1 cellular context compared by ENCODE assay signal in the genomic region with DNA sequence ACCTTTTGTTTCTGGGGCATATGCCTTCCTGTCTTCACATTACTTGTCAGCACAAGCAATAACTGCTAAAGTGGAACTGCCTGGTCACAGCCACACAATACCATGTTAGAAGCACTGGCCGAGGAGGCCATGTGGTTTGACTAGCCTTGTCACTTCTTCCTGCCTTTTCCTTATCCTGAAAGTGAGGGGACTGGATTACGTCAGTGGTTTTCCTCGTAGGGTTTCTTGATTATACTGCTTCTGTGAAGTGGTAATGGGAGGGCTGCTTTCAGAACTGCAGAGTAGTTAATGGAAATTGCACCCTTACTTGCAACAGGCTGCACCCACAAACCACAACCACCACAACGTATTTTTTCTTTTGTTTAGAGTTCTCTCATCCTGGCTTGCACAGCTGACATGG.
TF ChIP-seq lines count a peak whose summit lies in the region.

No MANE protein-coding gene starts in this region.

TF ChIP-seq in GM12878, 131 proteins besides CTCF, POLR2A, EP300 and RAD21:
- TF ChIP-seq, protein P1, sequence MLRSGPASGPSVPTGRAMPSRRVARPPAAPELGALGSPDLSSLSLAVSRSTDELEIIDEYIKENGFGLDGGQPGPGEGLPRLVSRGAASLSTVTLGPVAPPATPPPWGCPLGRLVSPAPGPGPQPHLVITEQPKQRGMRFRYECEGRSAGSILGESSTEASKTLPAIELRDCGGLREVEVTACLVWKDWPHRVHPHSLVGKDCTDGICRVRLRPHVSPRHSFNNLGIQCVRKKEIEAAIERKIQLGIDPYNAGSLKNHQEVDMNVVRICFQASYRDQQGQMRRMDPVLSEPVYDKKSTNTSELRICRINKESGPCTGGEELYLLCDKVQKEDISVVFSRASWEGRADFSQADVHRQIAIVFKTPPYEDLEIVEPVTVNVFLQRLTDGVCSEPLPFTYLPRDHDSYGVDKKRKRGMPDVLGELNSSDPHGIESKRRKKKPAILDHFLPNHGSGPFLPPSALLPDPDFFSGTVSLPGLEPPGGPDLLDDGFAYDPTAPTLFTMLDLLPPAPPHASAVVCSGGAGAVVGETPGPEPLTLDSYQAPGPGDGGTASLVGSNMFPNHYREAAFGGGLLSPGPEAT (IDR thresholded peaks at IDR 0.05; ENCODE audit: low read depth): peak; percentile 71
- TF ChIP-seq NRF1 (conservative IDR thresholded peaks at IDR 0.05; ENCODE audit: low read depth, low read length): no peak
- TF ChIP-seq MTA2 (IDR thresholded peaks at IDR 0.05; ENCODE audit: low read depth): peak; percentile 54; the same call in 1 of the 2 replicates
- TF ChIP-seq, protein P2, sequence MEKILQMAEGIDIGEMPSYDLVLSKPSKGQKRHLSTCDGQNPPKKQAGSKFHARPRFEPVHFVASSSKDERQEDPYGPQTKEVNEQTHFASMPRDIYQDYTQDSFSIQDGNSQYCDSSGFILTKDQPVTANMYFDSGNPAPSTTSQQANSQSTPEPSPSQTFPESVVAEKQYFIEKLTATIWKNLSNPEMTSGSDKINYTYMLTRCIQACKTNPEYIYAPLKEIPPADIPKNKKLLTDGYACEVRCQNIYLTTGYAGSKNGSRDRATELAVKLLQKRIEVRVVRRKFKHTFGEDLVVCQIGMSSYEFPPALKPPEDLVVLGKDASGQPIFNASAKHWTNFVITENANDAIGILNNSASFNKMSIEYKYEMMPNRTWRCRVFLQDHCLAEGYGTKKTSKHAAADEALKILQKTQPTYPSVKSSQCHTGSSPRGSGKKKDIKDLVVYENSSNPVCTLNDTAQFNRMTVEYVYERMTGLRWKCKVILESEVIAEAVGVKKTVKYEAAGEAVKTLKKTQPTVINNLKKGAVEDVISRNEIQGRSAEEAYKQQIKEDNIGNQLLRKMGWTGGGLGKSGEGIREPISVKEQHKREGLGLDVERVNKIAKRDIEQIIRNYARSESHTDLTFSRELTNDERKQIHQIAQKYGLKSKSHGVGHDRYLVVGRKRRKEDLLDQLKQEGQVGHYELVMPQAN (conservative IDR thresholded peaks at IDR 0.05): no peak
- TF ChIP-seq IKZF1 (conservative IDR thresholded peaks at IDR 0.05): peak; percentile 70
- TF ChIP-seq MYC (IDR thresholded peaks at IDR 0.05; ENCODE audit: insufficient read depth, insufficient read length, insufficient replicate concordance, low read length, severe bottlenecking): no peak
- TF ChIP-seq, protein P3, sequence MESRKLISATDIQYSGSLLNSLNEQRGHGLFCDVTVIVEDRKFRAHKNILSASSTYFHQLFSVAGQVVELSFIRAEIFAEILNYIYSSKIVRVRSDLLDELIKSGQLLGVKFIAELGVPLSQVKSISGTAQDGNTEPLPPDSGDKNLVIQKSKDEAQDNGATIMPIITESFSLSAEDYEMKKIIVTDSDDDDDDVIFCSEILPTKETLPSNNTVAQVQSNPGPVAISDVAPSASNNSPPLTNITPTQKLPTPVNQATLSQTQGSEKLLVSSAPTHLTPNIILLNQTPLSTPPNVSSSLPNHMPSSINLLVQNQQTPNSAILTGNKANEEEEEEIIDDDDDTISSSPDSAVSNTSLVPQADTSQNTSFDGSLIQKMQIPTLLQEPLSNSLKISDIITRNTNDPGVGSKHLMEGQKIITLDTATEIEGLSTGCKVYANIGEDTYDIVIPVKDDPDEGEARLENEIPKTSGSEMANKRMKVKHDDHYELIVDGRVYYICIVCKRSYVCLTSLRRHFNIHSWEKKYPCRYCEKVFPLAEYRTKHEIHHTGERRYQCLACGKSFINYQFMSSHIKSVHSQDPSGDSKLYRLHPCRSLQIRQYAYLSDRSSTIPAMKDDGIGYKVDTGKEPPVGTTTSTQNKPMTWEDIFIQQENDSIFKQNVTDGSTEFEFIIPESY (IDR thresholded peaks at IDR 0.05): no peak
- no peak for TF ChIP-seq RAD51 (IDR thresholded peaks at IDR 0.05)
- TF ChIP-seq, protein P4, sequence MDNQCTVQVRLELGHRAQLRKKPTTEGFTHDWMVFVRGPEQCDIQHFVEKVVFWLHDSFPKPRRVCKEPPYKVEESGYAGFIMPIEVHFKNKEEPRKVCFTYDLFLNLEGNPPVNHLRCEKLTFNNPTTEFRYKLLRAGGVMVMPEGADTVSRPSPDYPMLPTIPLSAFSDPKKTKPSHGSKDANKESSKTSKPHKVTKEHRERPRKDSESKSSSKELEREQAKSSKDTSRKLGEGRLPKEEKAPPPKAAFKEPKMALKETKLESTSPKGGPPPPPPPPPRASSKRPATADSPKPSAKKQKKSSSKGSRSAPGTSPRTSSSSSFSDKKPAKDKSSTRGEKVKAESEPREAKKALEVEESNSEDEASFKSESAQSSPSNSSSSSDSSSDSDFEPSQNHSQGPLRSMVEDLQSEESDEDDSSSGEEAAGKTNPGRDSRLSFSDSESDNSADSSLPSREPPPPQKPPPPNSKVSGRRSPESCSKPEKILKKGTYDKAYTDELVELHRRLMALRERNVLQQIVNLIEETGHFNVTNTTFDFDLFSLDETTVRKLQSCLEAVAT (IDR thresholded peaks at IDR 0.05): 0 out of 2 replicates have a peak, but pooled peaks have one; percentile 49
- 0 out of 2 replicates have a peak, but pooled peaks have one; percentile 23 for TF ChIP-seq EED (IDR thresholded peaks at IDR 0.05; ENCODE audit: low read depth)
- TF ChIP-seq PAX5 (IDR thresholded peaks at IDR 0.05; ENCODE audit: borderline replicate concordance, low read depth, low read length): no peak
- peak; percentile 81 to 86 for TF ChIP-seq IKZF2 (IDR thresholded peaks at IDR 0.05)
- TF ChIP-seq ATF7 (IDR thresholded peaks at IDR 0.05; ENCODE audit: low read depth): peak; percentile 84
- no peak for TF ChIP-seq RFX5 (IDR thresholded peaks at IDR 0.05; ENCODE audit: low read depth, low read length)
- TF ChIP-seq FOXK2 (IDR thresholded peaks at IDR 0.05): no peak
- TF ChIP-seq RUNX3 (IDR thresholded peaks at IDR 0.05; ENCODE audit: low read length): peak; percentile 86
